Comparison of ENCODE assay signal across 19 cellular contexts in genomic region chr1:149879556-149879955, GRCh38. TPM values are rescaled to one million over a fixed set of nuclear protein-coding genes. Genes with fewer than 3 reads are reported as not detected.
DNase-seq lines count a peak whose midpoint lies in the region; ATAC-seq and TF ChIP-seq lines count a peak whose summit lies in the region.
"Had no signal": no experiment of that assay in that cellular context is flagged by ENCODE, and none has a peak within 500 bp of the region (broad histone marks: within the 10 kb centered on the region; RNA-seq: fewer than 3 reads in every experiment).

No MANE protein-coding gene starts in this region.

- H3K9me3 Mint-ChIP-seq in T-helper 1 cell treated with Interleukin-12 subunit alpha and Interleukin-12 subunit beta and Interleukin-4 antibody, amounts not matched to agents 30 μg/mL and 1 μg/mL, for 36 hours = no peaks in the 10 kb centered on the region
- no peaks in the 10 kb centered on the region for H3K9me3 Mint-ChIP-seq in activated naive CD8-positive, alpha-beta T cell treated with anti-CD3 and anti-CD28 coated beads, Interleukin-2, amount 50 U/mL, for 24 hours

- no peaks in the 10 kb centered on the region for H3K27me3 ChIP-seq in right atrium auricular region
- H3K27me3 ChIP-seq in right cardiac atrium (ENCODE audit: control insufficient read depth, insufficient read depth) = no peaks in the 10 kb centered on the region
- H3K27me3 ChIP-seq in thymus (ENCODE audit: control insufficient read depth, insufficient read depth) = no peaks in the 10 kb centered on the region
- H3K27me3 ChIP-seq in SJCRH30 = no peaks in the 10 kb centered on the region
- H3K27me3 ChIP-seq: ascending aorta, left lung, testis, vagina had no signal

- H3K4me3 ChIP-seq in right atrium auricular region (no peak overlapping the region), right cardiac atrium (ENCODE audit: low read length) (no peak overlapping the region), thymus (ENCODE audit: low read length) (no peak overlapping the region), SJCRH30 (no peak overlapping the region)
- H3K4me3 ChIP-seq: ascending aorta, left lung, testis, vagina had no signal

- H3K27ac ChIP-seq in right atrium auricular region = no peak overlapping the region
- H3K27ac ChIP-seq in right cardiac atrium (ENCODE audit: low read length) = no peak overlapping the region
- H3K27ac ChIP-seq in thymus (ENCODE audit: low read depth) = peak overlapping the region; percentile 83
- H3K27ac ChIP-seq in caudate nucleus (ENCODE audit: low read depth, low read length) = no peak overlapping the region
- no peak overlapping the region for H3K27ac ChIP-seq in SJCRH30
- H3K27ac ChIP-seq: ascending aorta, epithelial cell of prostate, left lung, testis, vagina had no signal

- H3K36me3 ChIP-seq in right atrium auricular region (no peaks in the 10 kb centered on the region), thymus (ENCODE audit: control insufficient read depth, insufficient read depth) (no peaks in the 10 kb centered on the region), SJCRH30 (no peaks in the 10 kb centered on the region)
- H3K36me3 ChIP-seq: ascending aorta, left lung, vagina had no signal

- H3K27me3 Mint-ChIP-seq in T-helper 1 cell treated with Interleukin-12 subunit alpha and Interleukin-12 subunit beta and Interleukin-4 antibody, amounts not matched to agents 30 μg/mL and 1 μg/mL, for 36 hours (ENCODE audit: low read depth) = no peaks in the 10 kb centered on the region
- H3K27me3 Mint-ChIP-seq in activated naive CD8-positive, alpha-beta T cell treated with anti-CD3 and anti-CD28 coated beads, Interleukin-2, amount 50 U/mL, for 24 hours = no peaks in the 10 kb centered on the region

- DNase-seq in right atrium auricular region (ENCODE audit: low spot score) (peak; percentile 21), right cardiac atrium (no peak), caudate nucleus (lab: John Stamatoyannopoulos, UW) (no peak), SJCRH30 (no peak)
- DNase-seq in activated naive CD8-positive, alpha-beta T cell treated with anti-CD3 and anti-CD28 coated beads, Interleukin-2, amount 50 U/mL, for 24 hours = no peak
- DNase-seq: activated effector memory CD4-positive, alpha-beta T cell treated with Interleukin-2 at 50 U/mL for 16 hours; GDM1; left lung; midbrain; NCI-H1436; NCI-H2107; NCI-H510A; testis had no signal

- ATAC-seq in right cardiac atrium = no peak
- ATAC-seq in activated naive CD8-positive, alpha-beta T cell treated with anti-CD3 and anti-CD28 coated beads, Interleukin-2, amount 50 U/mL, for 24 hours = no peak
- ATAC-seq: left lung, Panc1 had no signal

- TF ChIP-seq CTCF in right atrium auricular region (IDR thresholded peaks at IDR 0.05) = no peak

- H3K36me3 Mint-ChIP-seq in T-helper 1 cell treated with Interleukin-12 subunit alpha and Interleukin-12 subunit beta and Interleukin-4 antibody, amounts not matched to agents 30 μg/mL and 1 μg/mL, for 36 hours (ENCODE audit: low read depth) = peaks cover 6% of the 10 kb centered on the region
- peaks cover 3% of the 10 kb centered on the region for H3K36me3 Mint-ChIP-seq in activated naive CD8-positive, alpha-beta T cell treated with anti-CD3 and anti-CD28 coated beads, Interleukin-2, amount 50 U/mL, for 24 hours (ENCODE audit: low read depth)

- no peaks in the 10 kb centered on the region for H3K9me3 ChIP-seq in right atrium auricular region
- H3K9me3 ChIP-seq in right cardiac atrium (ENCODE audit: control insufficient read depth, low read length) = no peaks in the 10 kb centered on the region
- H3K9me3 ChIP-seq in thymus (ENCODE audit: control insufficient read depth) = no peaks in the 10 kb centered on the region
- no peaks in the 10 kb centered on the region for H3K9me3 ChIP-seq in SJCRH30 (replicated peaks)
- H3K9me3 ChIP-seq: ascending aorta, left lung, testis, vagina had no signal

- 93% methylated on average over 1 of the region's 1 CpG for WGBS in right cardiac atrium
- WGBS in thymus = 96% methylated on average over 1 of the region's 1 CpG

- H3K27ac Mint-ChIP-seq in T-helper 1 cell treated with Interleukin-12 subunit alpha and Interleukin-12 subunit beta and Interleukin-4 antibody, amounts not matched to agents 30 μg/mL and 1 μg/mL, for 36 hours = peak overlapping the region; percentile 72
- H3K27ac Mint-ChIP-seq in activated naive CD8-positive, alpha-beta T cell treated with anti-CD3 and anti-CD28 coated beads, Interleukin-2, amount 50 U/mL, for 24 hours = peak overlapping the region; percentile 73

- H3K4me1 ChIP-seq in right atrium auricular region (peaks cover 0 to 13% of the 10 kb centered on the region in 2 donors), right cardiac atrium (ENCODE audit: control insufficient read depth, insufficient read depth, low read length) (no peaks in the 10 kb centered on the region), thymus (ENCODE audit: control insufficient read depth, insufficient read depth, low read length) (peaks cover 20% of the 10 kb centered on the region), SJCRH30 (no peaks in the 10 kb centered on the region; the same call in 1 of the 2 replicates)

- intact Hi-C loops in right cardiac atrium (cut with DNase I) = no loop called here

- H3K4me1 Mint-ChIP-seq in T-helper 1 cell treated with Interleukin-12 subunit alpha and Interleukin-12 subunit beta and Interleukin-4 antibody, amounts not matched to agents 30 μg/mL and 1 μg/mL, for 36 hours (ENCODE audit: low read depth) = peaks cover 23% of the 10 kb centered on the region
- peaks cover 24% of the 10 kb centered on the region for H3K4me1 Mint-ChIP-seq in activated naive CD8-positive, alpha-beta T cell treated with anti-CD3 and anti-CD28 coated beads, Interleukin-2, amount 50 U/mL, for 24 hours

- H3K4me3 Mint-ChIP-seq in T-helper 1 cell treated with Interleukin-12 subunit alpha and Interleukin-12 subunit beta and Interleukin-4 antibody, amounts not matched to agents 30 μg/mL and 1 μg/mL, for 36 hours = peak overlapping the region; percentile 50
- no peak overlapping the region for H3K4me3 Mint-ChIP-seq in activated naive CD8-positive, alpha-beta T cell treated with anti-CD3 and anti-CD28 coated beads, Interleukin-2, amount 50 U/mL, for 24 hours

RNA-seq across cellular contexts. Expression of gene BOLA1, which starts 19.8 kb away (rescaled TPM):
- total RNA-seq in right atrium auricular region (10 to 100 TPM; 26.3 to 28.0 TPM), right cardiac atrium (10 to 100 TPM; 13.0 to 23.8 (median 19.4) TPM)
- polyA plus RNA-seq in right cardiac atrium (40.2 TPM), thymus (44.7 TPM)
- total RNA-seq in SJCRH30 (2014; rRNA removed; shearing (Covaris generic)) = 5.0 and 6.3 TPM in 2 replicates

RNA-seq across cellular contexts. Expression of gene SV2A, which starts 38.1 kb away (rescaled TPM):
- total RNA-seq in right atrium auricular region = 1 to 10 TPM; 1.0 to 6.3 TPM
- total RNA-seq in right cardiac atrium = 1 to 10 TPM; 1.2 to 2.8 (median 1.6) TPM
- polyA plus RNA-seq in right cardiac atrium = 1.0 TPM
- 2.0 TPM for polyA plus RNA-seq in thymus
- total RNA-seq in SJCRH30 (2014; rRNA removed; shearing (Covaris generic)) = 17.4 and 20.0 TPM in 2 replicates

RNA-seq across cellular contexts. Expression of gene SF3B4, which starts 48.0 kb away (rescaled TPM):
- 10 to 100 TPM in 1 of 2 donors, 1 to 10 TPM in 1; 5.7 to 12.3 TPM for total RNA-seq in right atrium auricular region
- 10 to 100 TPM; 26.1 to 30.8 (median 29.5) TPM for total RNA-seq in right cardiac atrium
- polyA plus RNA-seq in right cardiac atrium = 17.8 TPM
- 28.6 TPM for polyA plus RNA-seq in thymus
- 32.6 and 34.9 TPM in 2 replicates for total RNA-seq in SJCRH30 (2014; rRNA removed; shearing (Covaris generic))

RNA-seq across cellular contexts. Expression of gene MTMR11, which starts 57.1 kb away (rescaled TPM):
- total RNA-seq in right atrium auricular region = 1 to 10 TPM; 1.6 to 9.6 TPM
- total RNA-seq in right cardiac atrium = 10 to 100 TPM in 1 of 4 donors, 1 to 10 TPM in 3; 7.1 to 14.9 (median 9.1) TPM
- polyA plus RNA-seq in right cardiac atrium = 3.1 TPM
- 2.7 TPM for polyA plus RNA-seq in thymus
- total RNA-seq in SJCRH30 (2014; rRNA removed; shearing (Covaris generic)) = 2.2 and 3.0 TPM in 2 replicates
